Comparison of ENCODE assay signal across 8 cellular contexts in the genomic region with DNA sequence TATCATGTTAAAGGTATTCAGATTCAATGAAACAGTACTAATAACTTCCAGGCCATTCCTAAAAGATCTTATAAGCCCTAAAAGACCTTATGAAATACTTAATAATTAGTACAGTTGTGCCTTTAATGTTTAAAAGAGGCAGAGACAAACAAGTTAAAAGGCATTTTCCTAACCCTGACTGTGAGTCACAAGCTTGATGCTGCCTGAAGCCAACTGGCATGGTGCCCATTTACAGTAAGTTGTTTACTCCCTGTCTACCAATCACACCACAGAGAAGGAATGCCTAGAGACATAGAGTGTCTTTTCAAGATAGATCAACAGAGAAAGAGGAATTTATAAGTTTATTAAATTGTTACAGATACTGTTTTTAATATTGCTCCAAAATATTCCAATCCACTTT. TPM values are rescaled to one million over a fixed set of nuclear protein-coding genes. Genes with fewer than 3 reads are reported as not detected.
DNase-seq lines count a peak whose midpoint lies in the region; ATAC-seq and TF ChIP-seq lines count a peak whose summit lies in the region.

No MANE protein-coding gene starts in this region.

- H3K4me1 Mint-ChIP-seq in T-cell (peaks cover 46 to 85% (median 81%) of the 10 kb centered on the region in 3 donors), chondrocyte (ENCODE audit: low read depth) (peaks cover 26% of the 10 kb centered on the region), memory B cell (peaks cover 39% of the 10 kb centered on the region)

- peaks cover 8% of the 10 kb centered on the region for H3K36me3 Mint-ChIP-seq in T-cell
- H3K36me3 Mint-ChIP-seq in chondrocyte (ENCODE audit: low read depth) = peaks cover 3% of the 10 kb centered on the region
- peaks cover 5% of the 10 kb centered on the region for H3K36me3 Mint-ChIP-seq in memory B cell

- H3K27me3 Mint-ChIP-seq in T-cell = no peaks in the 10 kb centered on the region
- H3K27me3 Mint-ChIP-seq in chondrocyte (ENCODE audit: low read depth) = no peaks in the 10 kb centered on the region
- no peaks in the 10 kb centered on the region for H3K27me3 Mint-ChIP-seq in memory B cell

- no peaks in the 10 kb centered on the region for H3K27me3 ChIP-seq in KMS-11 (ENCODE audit: insufficient read depth, low read depth)

- DNase-seq in Caki2 (ENCODE audit: low read depth) (peak; percentile 65), T-cell (peak; percentile 4 to 79 (median 59)), chondrocyte (ENCODE audit: low spot score) (no peak), memory B cell (ENCODE audit: low spot score in 2 of 2) (no peak), substantia nigra (lab: John Stamatoyannopoulos, UW) (peak in 30 of 49 donors; percentile 0 to 92 (median 22))

- TF ChIP-seq CTCF in KMS-11 (conservative IDR thresholded peaks at IDR 0.05; ENCODE audit: low read depth, low read length) = no peak
- no peak for TF ChIP-seq CTCF in chondrocyte (IDR thresholded peaks at IDR 0.05)

- H3K9me3 Mint-ChIP-seq in T-cell (no peaks in the 10 kb centered on the region), chondrocyte (ENCODE audit: low read depth) (no peaks in the 10 kb centered on the region), memory B cell (no peaks in the 10 kb centered on the region)

- peaks cover 91% of the 10 kb centered on the region for H4K20me1 ChIP-seq in KMS-11 (ENCODE audit: insufficient read depth)

- H2AFZ ChIP-seq in KMS-11 (ENCODE audit: low read depth) = no peak overlapping the region

- H3K4me2 ChIP-seq in KMS-11 = peak overlapping the region; percentile 40

- no peak overlapping the region for H3K4me3 ChIP-seq in KMS-11 (IDR thresholded peaks at IDR 0.05; ENCODE audit: insufficient read depth, low read depth, low read length)

- H3K27ac ChIP-seq in KMS-11 = peak overlapping the region; percentile 7; the same call in 1 of the 2 replicates
- peak overlapping the region; percentile 27 for H3K27ac ChIP-seq in substantia nigra (ENCODE audit: low read depth, low read length, poor library complexity, severe bottlenecking)

- peaks cover 100% of the 10 kb centered on the region for H3K4me1 ChIP-seq in KMS-11 (ENCODE audit: low read depth, poor library complexity, severe bottlenecking)

- no peak overlapping the region for H3K9ac ChIP-seq in KMS-11

- H3K4me3 Mint-ChIP-seq in T-cell = peak overlapping the region in 1 of 3 donors; percentile 4
- no peak overlapping the region for H3K4me3 Mint-ChIP-seq in chondrocyte (ENCODE audit: unreplicated experiment)
- H3K4me3 Mint-ChIP-seq in memory B cell = no peak overlapping the region

- peaks cover 100% of the 10 kb centered on the region for H3K79me2 ChIP-seq in KMS-11 (ENCODE audit: insufficient read depth, low read depth)

- ATAC-seq in T-cell (replicated peaks in 1 of 4) (peak; percentile 81 to 90 (median 88)), memory B cell (ENCODE audit: low read depth) (peak; percentile 46), HG02623 (IDR thresholded peaks at IDR 0.05; ENCODE audit: unreplicated experiment) (no peak), HG02973 (IDR thresholded peaks at IDR 0.05; ENCODE audit: unreplicated experiment) (no peak)

- H3K27ac Mint-ChIP-seq in T-cell = peak overlapping the region; percentile 7 to 82
- H3K27ac Mint-ChIP-seq in chondrocyte (ENCODE audit: unreplicated experiment) = peak overlapping the region; percentile 77
- no peak overlapping the region for H3K27ac Mint-ChIP-seq in memory B cell

- H3K36me3 ChIP-seq in KMS-11 (ENCODE audit: insufficient read depth) = no peaks in the 10 kb centered on the region; the same call in 1 of the 2 replicates

- CTCF ChIA-PET in T-cell (lab: Charles Lee) = interaction anchor here in 1 of 2 donors (1.2 kb wide), 1 partner anchor 353 kb away, joined by 5 read pairs; no protein-coding TSS in a partner anchor

- in situ Hi-C loops in Caki2 (cut with HindIII; ENCODE audit: low pct_unique_long_range_greater_than_20kb, low sequenced_read_pairs) = no loop called here

- POLR2A ChIA-PET in T-cell (lab: Charles Lee) = interaction anchor here in 1 of 2 donors (0.6 kb wide), 1 partner anchor 37 kb away, joined by 3 read pairs; no protein-coding TSS in a partner anchor

RNA-seq across cellular contexts. Expression of gene NR3C1, which starts 47.8 kb away (rescaled TPM):
- 11.9 and 13.8 TPM in 2 replicates for total RNA-seq in Caki2 (2014; rRNA removed; shearing (Covaris generic); ENCODE audit: low replicate concordance)
- 100 to 1,000 TPM; 108 to 156 (median 122) TPM for total RNA-seq in T-cell
- total RNA-seq in chondrocyte = 37.1 to 46.4 TPM (median 44.6 TPM) in 3 replicates

Comparison
In these comparisons a context has a peak if more than half of its experiments do, and no peak if none do; other contexts are left out.
1. DNase-seq: peak in Caki2 (single experiment), T-cell (34 of 34) and substantia nigra (30 of 49); none in chondrocyte (single experiment) and memory B cell (0 of 2).
2. ATAC-seq: peak in T-cell (4 of 4) and memory B cell (single experiment); none in HG02623 (single experiment) and HG02973 (single experiment).